8 cellular contexts compared by ENCODE assay signal in the genomic region with DNA sequence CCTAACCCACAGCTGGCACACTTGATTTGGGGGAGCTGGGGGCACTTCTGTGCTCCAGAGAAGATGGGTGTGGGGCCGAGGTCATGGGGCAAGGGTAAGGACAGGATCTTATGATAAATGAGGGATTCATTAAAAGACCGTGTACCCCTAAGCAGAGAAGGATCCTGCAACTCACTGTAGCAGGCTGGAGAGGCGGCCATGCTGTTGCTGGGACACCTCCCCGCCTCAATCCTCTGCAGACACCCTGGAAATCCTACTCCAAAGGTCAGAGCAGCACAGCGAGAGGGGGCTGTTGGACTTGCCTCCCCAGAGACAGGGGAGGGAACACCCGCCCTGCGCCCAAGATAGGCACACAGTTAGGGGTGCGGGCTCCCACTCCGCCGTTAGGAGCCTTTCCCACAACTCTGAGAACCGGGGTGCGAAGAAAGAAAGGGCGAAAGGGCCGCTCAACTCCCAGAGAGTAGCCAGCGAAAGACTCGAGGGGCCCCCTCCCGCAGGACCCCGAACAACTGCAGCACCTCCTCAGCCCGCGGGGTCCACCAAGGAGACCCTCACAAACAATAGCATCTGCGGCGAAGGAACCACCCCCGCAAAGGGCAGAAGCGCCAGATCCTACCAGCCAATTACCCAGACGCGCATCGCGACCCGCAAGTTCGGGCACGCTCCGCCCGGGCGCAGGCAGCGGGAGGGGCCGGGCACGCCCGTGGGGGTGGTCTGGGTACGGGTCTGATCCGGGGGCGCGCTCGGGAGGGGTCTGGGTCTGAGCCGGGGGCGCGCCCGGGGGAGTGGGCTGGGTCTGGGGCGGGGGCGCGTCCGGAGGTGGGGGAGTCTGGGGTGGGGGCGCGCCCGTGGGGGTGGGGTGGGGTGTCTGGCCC. TPM values are rescaled to one million over a fixed set of nuclear protein-coding genes. Genes with fewer than 3 reads are reported as not detected.
DNase-seq lines count a peak whose midpoint lies in the region; ATAC-seq and TF ChIP-seq lines count a peak whose summit lies in the region.

No MANE protein-coding gene starts in this region.

- H3K27ac Mint-ChIP-seq in T-helper 2 cell treated with Interferon-gamma antibody and Interleukin-4, amounts not matched to agents 5 μg/mL and 100 μg/mL, for 36 hours, result no peak overlapping the region
- H3K27ac Mint-ChIP-seq in activated CD8-positive, alpha-beta T cell treated with anti-CD3 and anti-CD28 coated beads for 36 hours, result no peak overlapping the region

- no peaks in the 10 kb centered on the region for H3K36me3 Mint-ChIP-seq in T-helper 2 cell treated with Interferon-gamma antibody and Interleukin-4, amounts not matched to agents 5 μg/mL and 100 μg/mL, for 36 hours (ENCODE audit: low read depth)
- H3K36me3 Mint-ChIP-seq in activated CD8-positive, alpha-beta T cell treated with anti-CD3 and anti-CD28 coated beads for 36 hours (ENCODE audit: low read depth), result no peaks in the 10 kb centered on the region

- intact Hi-C loops in activated CD8-positive, alpha-beta T cell treated with anti-CD3 and anti-CD28 coated beads for 36 hours (cut with micrococcal nuclease), result no loop called here
- intact Hi-C loops in stomach (cut with DNase I; ENCODE audit: low total_unique reads), result no loop called here

- H3K27ac ChIP-seq in iPS-18a (ENCODE audit: low read length), result no peak overlapping the region
- H3K27ac ChIP-seq in stomach, result peak overlapping the region in 1 of 5 donors; percentile 68

- 10 to 34% (median 16%) methylated on average over 10 to 54 of the region's 54 CpGs for WGBS in stomach, 5 donors

- no peak for TF ChIP-seq EP300 in stomach (IDR thresholded peaks at IDR 0.05)

- peaks cover 61% of the 10 kb centered on the region for H3K27me3 Mint-ChIP-seq in T-helper 2 cell treated with Interferon-gamma antibody and Interleukin-4, amounts not matched to agents 5 μg/mL and 100 μg/mL, for 36 hours (ENCODE audit: low read depth)
- peaks cover 36% of the 10 kb centered on the region for H3K27me3 Mint-ChIP-seq in activated CD8-positive, alpha-beta T cell treated with anti-CD3 and anti-CD28 coated beads for 36 hours

- H3K9ac ChIP-seq in iPS-18a (ENCODE audit: low read length), result no peak overlapping the region

- no peaks in the 10 kb centered on the region for H3K36me3 ChIP-seq in iPS-18a (ENCODE audit: control insufficient read depth, low read depth, low read length)
- no peaks in the 10 kb centered on the region for H3K36me3 ChIP-seq in stomach

- H3K4me3 ChIP-seq in iPS-18a (ENCODE audit: low read length), result peak overlapping the region; percentile 51
- H3K4me3 ChIP-seq in stomach, result peak overlapping the region; percentile 80 to 88 (median 86)

- no peaks in the 10 kb centered on the region for H3K9me3 Mint-ChIP-seq in T-helper 2 cell treated with Interferon-gamma antibody and Interleukin-4, amounts not matched to agents 5 μg/mL and 100 μg/mL, for 36 hours
- H3K9me3 Mint-ChIP-seq in activated CD8-positive, alpha-beta T cell treated with anti-CD3 and anti-CD28 coated beads for 36 hours, result no peaks in the 10 kb centered on the region

- no peaks in the 10 kb centered on the region for H3K4me1 Mint-ChIP-seq in T-helper 2 cell treated with Interferon-gamma antibody and Interleukin-4, amounts not matched to agents 5 μg/mL and 100 μg/mL, for 36 hours (ENCODE audit: low read depth)
- peaks cover 4% of the 10 kb centered on the region for H3K4me1 Mint-ChIP-seq in activated CD8-positive, alpha-beta T cell treated with anti-CD3 and anti-CD28 coated beads for 36 hours (ENCODE audit: low read depth)

- no peak for ATAC-seq in activated CD8-positive, alpha-beta T cell treated with anti-CD3 and anti-CD28 coated beads for 36 hours
- no peak for ATAC-seq in GM19463 (IDR thresholded peaks at IDR 0.05; ENCODE audit: unreplicated experiment)

- H3K27me3 ChIP-seq in iPS-18a (ENCODE audit: control insufficient read depth, insufficient read depth, low read length) (peaks cover 9% of the 10 kb centered on the region), stomach (peaks cover 0 to 15% (median 9%) of the 10 kb centered on the region in 3 donors)

- peak overlapping the region; percentile 50 for H3K4me3 Mint-ChIP-seq in T-helper 2 cell treated with Interferon-gamma antibody and Interleukin-4, amounts not matched to agents 5 μg/mL and 100 μg/mL, for 36 hours
- H3K4me3 Mint-ChIP-seq in activated CD8-positive, alpha-beta T cell treated with anti-CD3 and anti-CD28 coated beads for 36 hours, result peak overlapping the region; percentile 57

- DNase-seq in T-helper 2 cell treated with Interferon-gamma antibody and Interleukin-4, amounts not matched to agents 5 μg/mL and 100 μg/mL, for 36 hours (ENCODE audit: low spot score), result no peak
- DNase-seq in T-helper 2 cell, result no peak
- no peak for DNase-seq in activated CD8-positive, alpha-beta T cell treated with anti-CD3 and anti-CD28 coated beads for 36 hours
- no peak for DNase-seq in stomach
- no peak for DNase-seq in medulla oblongata (ENCODE audit: extremely low spot score)
- DNase-seq in NCI-H1048 (lab: John Stamatoyannopoulos, UW), result no peak

- H3K9me3 ChIP-seq in iPS-18a (ENCODE audit: control insufficient read depth, low read depth, low read length) (no peaks in the 10 kb centered on the region), stomach (no peaks in the 10 kb centered on the region)

- no peak for TF ChIP-seq CTCF in activated CD8-positive, alpha-beta T cell treated with anti-CD3 and anti-CD28 coated beads for 36 hours (IDR thresholded peaks at IDR 0.05)
- TF ChIP-seq CTCF in stomach (IDR thresholded peaks at IDR 0.05), result no peak

- POLR2A ChIA-PET in activated CD8-positive, alpha-beta T cell treated with anti-CD3 and anti-CD28 coated beads for 36 hours (lab: Charles Lee), result no interaction called here

- H3K4me1 ChIP-seq in iPS-18a (ENCODE audit: control insufficient read depth, low read depth, low read length), result no peaks in the 10 kb centered on the region
- H3K4me1 ChIP-seq in stomach, result peaks cover 13 to 22% (median 19%) of the 10 kb centered on the region in 4 donors

- CTCF ChIA-PET in activated CD8-positive, alpha-beta T cell treated with anti-CD3 and anti-CD28 coated beads for 36 hours (lab: Charles Lee), result no interaction called here

- no peak for TF ChIP-seq POLR2A in stomach (IDR thresholded peaks at IDR 0.05)

RNA-seq across cellular contexts. Expression of a gene that starts 1.3 kb away (rescaled TPM):
- under 1 TPM; 0.16 to 0.23 TPM for total RNA-seq in activated CD8-positive, alpha-beta T cell treated with anti-CD3 and anti-CD28 coated beads for 36 hours
- total RNA-seq in stomach, result 10 to 100 TPM in 1 of 5 donors, 1 to 10 TPM in 4; 1.8 to 15.9 (median 4.1) TPM
- 1 to 10 TPM; 1.5 to 7.5 (median 2.2) TPM for polyA plus RNA-seq in stomach
